In genomic region chr11:129658558-129658882, GRCh38 we compare ENCODE assay signal across 22 cellular contexts.
"Had no signal": no experiment of that assay in that cellular context is flagged by ENCODE, and none has a peak within 500 bp of the region (broad histone marks: within the 10 kb centered on the region; RNA-seq: fewer than 3 reads in every experiment).

No MANE protein-coding gene starts in this region.

- H3K36me3 Mint-ChIP-seq: stimulated activated effector memory CD8-positive, alpha-beta T cell treated with anti-CD3 and anti-CD28 coated beads, Interleukin-12 subunit alpha, Interleukin-12 subunit beta, amount 100 ng/mL, for 72 hours had no signal

- H3K27me3 ChIP-seq: adrenal gland, breast epithelium, ovary, testis had no signal

- DNase-seq: activated CD4-positive, alpha-beta T cell treated with anti-CD3 and anti-CD28 coated beads for 1 hour; activated CD4-positive, alpha-beta T cell treated with anti-CD3 and anti-CD28 coated beads, Interleukin-2, amount 50 U/mL, for 4 hours; activated effector memory CD4-positive, alpha-beta T cell treated with anti-CD3 and anti-CD28 coated beads, Interleukin-2, amount 50 U/mL, for 16 hours; activated T-cell treated with anti-CD3 and anti-CD28 coated beads, Interleukin-2, amount 50 U/mL, for 72 hours; adrenal gland; cerebellar nuclear complex; cortex of kidney; effector CD8-positive, alpha-beta T cell; foreskin fibroblast; left ventricle myocardium inferior; mammary epithelial cell; ovary; psoas muscle; stimulated activated CD4-positive, alpha-beta T cell treated with anti-CD3 and anti-CD28 coated beads, Interleukin-4, amount 100 ng/mL, for 24 hours; testis; upper lobe of left lung had no signal

- H3K36me3 ChIP-seq: adrenal gland, breast epithelium, left ventricle myocardium inferior, ovary, upper lobe of left lung had no signal

- H3K9me3 ChIP-seq: ovary, testis had no signal

- H3K27ac ChIP-seq: adrenal gland, breast epithelium, left ventricle myocardium inferior, ovary, psoas muscle, testis, upper lobe of left lung had no signal

- H3K4me1 ChIP-seq: adrenal gland, breast epithelium, left ventricle myocardium inferior, psoas muscle, testis, upper lobe of left lung had no signal

- FAIRE-seq: astrocyte had no signal

- ATAC-seq: activated naive CD4-positive, alpha-beta T cell treated with anti-CD3 and anti-CD28 coated beads, Interleukin-2, amount 50 U/mL, for 72 hours; activated T-cell treated with anti-CD3 and anti-CD28 coated beads, Interleukin-2, amount 50 U/mL, for 72 hours; psoas muscle; sciatic nerve; stimulated activated effector memory CD8-positive, alpha-beta T cell treated with anti-CD3 and anti-CD28 coated beads, Interleukin-12 subunit alpha, Interleukin-12 subunit beta, amount 100 ng/mL, for 72 hours had no signal

- H3K4me3 ChIP-seq: adrenal gland, breast epithelium, left ventricle myocardium inferior, ovary, psoas muscle, testis, upper lobe of left lung had no signal

- H3K27ac Mint-ChIP-seq: activated naive CD4-positive, alpha-beta T cell treated with anti-CD3 and anti-CD28 coated beads, Interleukin-2, amount 50 U/mL, for 72 hours; activated T-cell treated with anti-CD3 and anti-CD28 coated beads, Interleukin-2, amount 50 U/mL, for 72 hours; stimulated activated effector memory CD8-positive, alpha-beta T cell treated with anti-CD3 and anti-CD28 coated beads, Interleukin-12 subunit alpha, Interleukin-12 subunit beta, amount 100 ng/mL, for 72 hours; T-helper 1 cell treated with Interleukin-12 subunit alpha and Interleukin-12 subunit beta and Interleukin-4 antibody, amounts not matched to agents 30 μg/mL and 1 μg/mL, for 36 hours had no signal

- H3K4me3 Mint-ChIP-seq: activated T-cell treated with anti-CD3 and anti-CD28 coated beads, Interleukin-2, amount 50 U/mL, for 72 hours; stimulated activated effector memory CD8-positive, alpha-beta T cell treated with anti-CD3 and anti-CD28 coated beads, Interleukin-12 subunit alpha, Interleukin-12 subunit beta, amount 100 ng/mL, for 72 hours; T-helper 1 cell treated with Interleukin-12 subunit alpha and Interleukin-12 subunit beta and Interleukin-4 antibody, amounts not matched to agents 30 μg/mL and 1 μg/mL, for 36 hours had no signal

- H3K4me1 Mint-ChIP-seq: stimulated activated effector memory CD8-positive, alpha-beta T cell treated with anti-CD3 and anti-CD28 coated beads, Interleukin-12 subunit alpha, Interleukin-12 subunit beta, amount 100 ng/mL, for 72 hours had no signal
